Comparison of ENCODE assay signal across 22 cellular contexts in the genomic region with DNA sequence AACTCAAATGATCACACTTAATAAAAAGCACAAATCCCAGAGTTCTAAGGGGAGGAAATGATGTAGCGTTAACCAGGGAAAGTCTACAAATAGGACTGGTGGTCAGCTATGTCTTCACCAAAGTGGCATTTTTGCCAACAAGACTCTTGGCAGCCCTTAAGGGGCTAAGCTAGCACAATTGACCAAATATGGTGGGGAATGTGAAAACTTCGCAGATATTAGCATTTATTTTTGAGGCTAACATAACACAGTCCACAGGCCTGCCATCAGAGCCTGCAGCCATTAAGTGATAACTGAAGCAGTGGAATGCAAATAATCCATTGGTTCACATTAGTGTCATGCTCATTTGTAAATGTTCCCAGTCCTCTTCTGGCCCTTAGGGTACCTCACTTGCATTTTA.
DNase-seq lines count a peak whose midpoint lies in the region; ATAC-seq and TF ChIP-seq lines count a peak whose summit lies in the region.
"Had no signal": no experiment of that assay in that cellular context is flagged by ENCODE, and none has a peak within 500 bp of the region (broad histone marks: within the 10 kb centered on the region; RNA-seq: fewer than 3 reads in every experiment).

No MANE protein-coding gene starts in this region.

- no peaks in the 10 kb centered on the region for H3K27me3 ChIP-seq in heart right ventricle
- H3K27me3 ChIP-seq in esophagus squamous epithelium, result no peaks in the 10 kb centered on the region

- TF ChIP-seq CTCF in nephron (IDR thresholded peaks at IDR 0.05; ENCODE audit: unreplicated experiment in 3 of 3) (no peak), heart right ventricle (IDR thresholded peaks at IDR 0.05) (no peak), esophagus squamous epithelium (IDR thresholded peaks at IDR 0.05) (no peak)

- H3K36me3 Mint-ChIP-seq in nephron (ENCODE audit: low read depth), result peaks cover 1% of the 10 kb centered on the region
- H3K36me3 Mint-ChIP-seq: CD8-positive, alpha-beta T cell had no signal

- peak overlapping the region in 2 of 3 experiments; percentile 2 to 48 for H3K27ac Mint-ChIP-seq in nephron
- H3K27ac Mint-ChIP-seq: B cell; CD8-positive, alpha-beta T cell had no signal

- 85 to 88% methylated on average over 2 of the region's 2 CpGs for WGBS in heart right ventricle, 2 donors
- 80 to 95% methylated on average over 2 of the region's 2 CpGs for WGBS in esophagus squamous epithelium, 2 donors

- H3K9me3 Mint-ChIP-seq in nephron, result peaks cover 3% of the 10 kb centered on the region
- H3K9me3 Mint-ChIP-seq: CD8-positive, alpha-beta T cell had no signal

- H3K4me1 Mint-ChIP-seq in nephron, result peaks cover 36% of the 10 kb centered on the region
- H3K4me1 Mint-ChIP-seq: B cell had no signal

- no peak overlapping the region for H3K4me3 Mint-ChIP-seq in nephron
- H3K4me3 Mint-ChIP-seq: B cell; CD8-positive, alpha-beta T cell had no signal

- H3K4me1 ChIP-seq in heart right ventricle, result no peaks in the 10 kb centered on the region
- no peaks in the 10 kb centered on the region for H3K4me1 ChIP-seq in esophagus squamous epithelium
- H3K4me1 ChIP-seq: Caco-2 had no signal

- ATAC-seq in heart right ventricle, result no peak
- ATAC-seq: CD8-positive, alpha-beta T cell; K562; PC-3 had no signal

- H3K9me3 ChIP-seq in heart right ventricle (no peaks in the 10 kb centered on the region), esophagus squamous epithelium (no peaks in the 10 kb centered on the region)
- H3K9me3 ChIP-seq: Caco-2 had no signal

- DNase-seq in M059J (ENCODE audit: low read depth), result peak; percentile 23
- DNase-seq in astrocyte of the hippocampus (ENCODE audit: low read depth, low spot score), result peak; percentile 80
- no peak for DNase-seq in heart right ventricle
- DNase-seq in hypothalamus (lab: John Stamatoyannopoulos, UW), result no peak
- no peak for DNase-seq in effector CD8-positive, alpha-beta T cell (lab: John Stamatoyannopoulos, UW)
- DNase-seq in esophagus squamous epithelium (lab: John Stamatoyannopoulos, UW), result no peak
- DNase-seq: Caco-2; CD8-positive, alpha-beta T cell; DMS79 treated with DMSO at 0.1 percent for 48 hours; Kasumi-1; NCI-H1105 treated with DMSO at 0.1 percent for 48 hours; NCI-H146; NCI-H2029; NCI-H446 treated with DMSO at 0.1 percent for 48 hours; NCI-H526; NCI-H82; NK-92 treated with Interleukin-12 subunit alpha and Interleukin-12 subunit beta, amount 100 ng/mL, for 24 hours; PC-3 had no signal

- H3K36me3 ChIP-seq in heart right ventricle (no peaks in the 10 kb centered on the region), esophagus squamous epithelium (no peaks in the 10 kb centered on the region)

- H3K27me3 Mint-ChIP-seq in nephron (ENCODE audit: low read depth), result peaks cover 19% of the 10 kb centered on the region
- H3K27me3 Mint-ChIP-seq: B cell had no signal

- TF ChIP-seq POLR2A in esophagus squamous epithelium (IDR thresholded peaks at IDR 0.05), result no peak

- H3K4me3 ChIP-seq in heart right ventricle (no peak overlapping the region), esophagus squamous epithelium (no peak overlapping the region)
- H3K4me3 ChIP-seq: K562 had no signal

- intact Hi-C loops in heart right ventricle (cut with DNase I), result no loop called here
- intact Hi-C loops in esophagus squamous epithelium (cut with DNase I), result no loop called here

- H3K27ac ChIP-seq in heart right ventricle (no peak overlapping the region), esophagus squamous epithelium (no peak overlapping the region)
- H3K27ac ChIP-seq: C4-2B had no signal

Comparison
In these comparisons a context has a peak if more than half of its experiments do, and no peak if none do; other contexts are left out.
1. DNase-seq: peak in M059J (single experiment) and astrocyte of the hippocampus (single experiment); none in heart right ventricle (0 of 2), hypothalamus (0 of 51), effector CD8-positive, alpha-beta T cell (single experiment) and esophagus squamous epithelium (single experiment).